Comparison of ENCODE assay signal across 12 cellular contexts in genomic region chr20:63859166-63859699, GRCh38. TPM values are rescaled to one million over a fixed set of nuclear protein-coding genes. Genes with fewer than 3 reads are reported as not detected.
A peak's percentile ranks its signal among the peaks of the same experiment; 100 is the strongest.
DNase-seq lines count a peak whose midpoint lies in the region; ATAC-seq, FAIRE-seq and TF ChIP-seq lines count a peak whose summit lies in the region.
"Had no signal": no experiment of that assay in that cellular context is flagged by ENCODE, and none has a peak within 500 bp of the region (broad histone marks: within the 10 kb centered on the region; RNA-seq: fewer than 3 reads in every experiment).

No MANE protein-coding gene starts in this region.

- DNase-seq in A673 (ENCODE audit: low spot score), result no peak
- DNase-seq in HL-60 (ENCODE audit: low read depth in 1 of 2, low spot score in 1 of 2), result no peak
- DNase-seq in dorsolateral prefrontal cortex, result no peak
- DNase-seq in neural crest cell (ENCODE audit: low read depth, low spot score), result no peak
- DNase-seq in substantia nigra (lab: John Stamatoyannopoulos, UW), result no peak
- DNase-seq in T-helper 2 cell treated with Interferon-gamma antibody and Interleukin-4, amounts not matched to agents 5 μg/mL and 100 μg/mL, for 36 hours (ENCODE audit: low spot score), result no peak
- no peak for DNase-seq in natural killer cell treated with Interleukin-12 subunit alpha and Interleukin-12 subunit beta and Interleukin-15 and Interleukin-18, amount 100 ng/mL, for 72 hours (ENCODE audit: low spot score)
- no peak for DNase-seq in urothelium cell line (ENCODE audit: low spot score)
- DNase-seq: head of caudate nucleus, NCI-H2227 treated with DMSO at 0.1 percent for 48 hours had no signal

- peaks cover 11% of the 10 kb centered on the region for H3K4me1 ChIP-seq in A673 (ENCODE audit: insufficient read depth, low read length, poor library complexity, severe bottlenecking)

- no peak for ATAC-seq in natural killer cell treated with Interleukin-12 subunit alpha and Interleukin-12 subunit beta and Interleukin-15 and Interleukin-18, amount 100 ng/mL, for 72 hours

- peak overlapping the region; percentile 81 for H3K27ac Mint-ChIP-seq in neural crest cell (ENCODE audit: unreplicated experiment)
- no peak overlapping the region for H3K27ac Mint-ChIP-seq in T-helper 2 cell treated with Interferon-gamma antibody and Interleukin-4, amounts not matched to agents 5 μg/mL and 100 μg/mL, for 36 hours
- no peak overlapping the region for H3K27ac Mint-ChIP-seq in natural killer cell treated with Interleukin-12 subunit alpha and Interleukin-12 subunit beta and Interleukin-15 and Interleukin-18, amount 100 ng/mL, for 72 hours

- no peak overlapping the region for H3K4me3 ChIP-seq in A673 (ENCODE audit: low read depth, low read length, poor library complexity, severe bottlenecking)
- H3K4me3 ChIP-seq in HL-60 (replicated peaks; ENCODE audit: insufficient read depth, low read length), result no peak overlapping the region
- H3K4me3 ChIP-seq in dorsolateral prefrontal cortex, result peak overlapping the region in 1 of 59 donors; percentile 7

- intact Hi-C loops in A673 (cut with micrococcal nuclease; ENCODE audit: unreplicated experiment) (no loop called here), dorsolateral prefrontal cortex (cut with DNase I) (no loop called here)

- POLR2A ChIA-PET in A673 (lab: Charles Lee; ENCODE audit: low non-redundant PET), result no interaction called here

- H3K27me3 ChIP-seq in A673 (replicated peaks; ENCODE audit: insufficient read depth, low read depth, low read length, poor library complexity) (no peaks in the 10 kb centered on the region), HL-60 (ENCODE audit: insufficient read depth, poor library complexity, severe bottlenecking) (no peaks in the 10 kb centered on the region), dorsolateral prefrontal cortex (peaks cover 0 to 22% (median 17%) of the 10 kb centered on the region in 45 donors)

- H3K4me1 Mint-ChIP-seq in neural crest cell, result peaks cover 44% of the 10 kb centered on the region
- peaks cover 11% of the 10 kb centered on the region for H3K4me1 Mint-ChIP-seq in T-helper 2 cell treated with Interferon-gamma antibody and Interleukin-4, amounts not matched to agents 5 μg/mL and 100 μg/mL, for 36 hours (ENCODE audit: low read depth)
- H3K4me1 Mint-ChIP-seq in natural killer cell treated with Interleukin-12 subunit alpha and Interleukin-12 subunit beta and Interleukin-15 and Interleukin-18, amount 100 ng/mL, for 72 hours (ENCODE audit: low read depth in 2 of 2), result peaks cover 23 to 24% of the 10 kb centered on the region in 2 donors

- no TSS peak for BruUV-seq in A673 (replicated peaks; lab: Mats Ljungman, UMichigan)

- peak overlapping the region; percentile 30 for H3K27ac ChIP-seq in A673 (ENCODE audit: low read depth, low read length, poor library complexity, severe bottlenecking)
- no peak overlapping the region for H3K27ac ChIP-seq in HL-60 (replicated peaks)
- H3K27ac ChIP-seq in dorsolateral prefrontal cortex, result peak overlapping the region in 38 of 59 donors; percentile 1 to 76 (median 42)
- H3K27ac ChIP-seq in substantia nigra (ENCODE audit: low read depth, low read length, poor library complexity, severe bottlenecking), result no peak overlapping the region
- H3K27ac ChIP-seq: C4-2B had no signal

- H3K9me3 Mint-ChIP-seq in neural crest cell, result no peaks in the 10 kb centered on the region
- no peaks in the 10 kb centered on the region for H3K9me3 Mint-ChIP-seq in T-helper 2 cell treated with Interferon-gamma antibody and Interleukin-4, amounts not matched to agents 5 μg/mL and 100 μg/mL, for 36 hours
- H3K9me3 Mint-ChIP-seq in natural killer cell treated with Interleukin-12 subunit alpha and Interleukin-12 subunit beta and Interleukin-15 and Interleukin-18, amount 100 ng/mL, for 72 hours, result no peaks in the 10 kb centered on the region

- H3K27me3 Mint-ChIP-seq in neural crest cell (ENCODE audit: low read depth), result peaks cover 2% of the 10 kb centered on the region
- H3K27me3 Mint-ChIP-seq in T-helper 2 cell treated with Interferon-gamma antibody and Interleukin-4, amounts not matched to agents 5 μg/mL and 100 μg/mL, for 36 hours (ENCODE audit: low read depth), result no peaks in the 10 kb centered on the region
- no peaks in the 10 kb centered on the region for H3K27me3 Mint-ChIP-seq in natural killer cell treated with Interleukin-12 subunit alpha and Interleukin-12 subunit beta and Interleukin-15 and Interleukin-18, amount 100 ng/mL, for 72 hours

- no peaks in the 10 kb centered on the region for H3K9me3 ChIP-seq in A673 (ENCODE audit: low read depth, low read length, poor library complexity, severe bottlenecking)

- FAIRE-seq in urothelium cell line (lab: Jason Lieb, UNC), result no peak

- CTCF ChIA-PET in A673 (lab: Charles Lee), result no interaction called here

- peaks cover 2% of the 10 kb centered on the region for H3K36me3 Mint-ChIP-seq in neural crest cell (ENCODE audit: low read depth)
- peaks cover 16% of the 10 kb centered on the region for H3K36me3 Mint-ChIP-seq in T-helper 2 cell treated with Interferon-gamma antibody and Interleukin-4, amounts not matched to agents 5 μg/mL and 100 μg/mL, for 36 hours (ENCODE audit: low read depth)
- H3K36me3 Mint-ChIP-seq in natural killer cell treated with Interleukin-12 subunit alpha and Interleukin-12 subunit beta and Interleukin-15 and Interleukin-18, amount 100 ng/mL, for 72 hours, result no peaks in the 10 kb centered on the region

- peak overlapping the region; percentile 80 for H3K4me3 Mint-ChIP-seq in neural crest cell
- H3K4me3 Mint-ChIP-seq in T-helper 2 cell treated with Interferon-gamma antibody and Interleukin-4, amounts not matched to agents 5 μg/mL and 100 μg/mL, for 36 hours, result no peak overlapping the region
- H3K4me3 Mint-ChIP-seq in natural killer cell treated with Interleukin-12 subunit alpha and Interleukin-12 subunit beta and Interleukin-15 and Interleukin-18, amount 100 ng/mL, for 72 hours, result no peak overlapping the region

- TF ChIP-seq CTCF in A673 (conservative IDR thresholded peaks at IDR 0.05; ENCODE audit: low read depth, low read length), result peak; percentile 9; the same call in 1 of the 2 replicates
- TF ChIP-seq CTCF in HL-60 (IDR thresholded peaks at IDR 0.05; ENCODE audit: insufficient read depth, low read length), result peak; percentile 1
- peak in 7 of 56 donors; percentile 0 to 26 (median 7) for TF ChIP-seq CTCF in dorsolateral prefrontal cortex (IDR thresholded peaks at IDR 0.05 in 54 of 56, conservative IDR thresholded peaks at IDR 0.05 in 2 of 56; ENCODE audit: low read depth in 1 of 56, partially characterized antibody in 56 of 56)
- no peak for TF ChIP-seq CTCF in neural crest cell (conservative IDR thresholded peaks at IDR 0.05)

- no peaks in the 10 kb centered on the region for H3K36me3 ChIP-seq in A673 (ENCODE audit: insufficient read depth, low read length, poor library complexity, severe bottlenecking)

RNA-seq across cellular contexts. Expression of gene ABHD16B, which starts 2.1 kb away (rescaled TPM):
- not detected in 2 replicates for total RNA-seq in A673 (2021)
- under 1 TPM in 1 of 120 experiments, not detected in 119; 0.35 TPM for total RNA-seq in dorsolateral prefrontal cortex
- not detected in 2 replicates for total RNA-seq in neural crest cell
- total RNA-seq in natural killer cell treated with Interleukin-12 subunit alpha and Interleukin-12 subunit beta and Interleukin-15 and Interleukin-18, amount 100 ng/mL, for 72 hours, result not detected
- total RNA-seq: RPMI7951 had no signal

RNA-seq across cellular contexts. Expression of gene TPD52L2, which starts 5.8 kb away (rescaled TPM):
- total RNA-seq in A673 (2021), result 80.1 and 89.9 TPM in 2 replicates
- 100 to 1,000 TPM in 4 of 120 experiments, 10 to 100 TPM in 116; 61.5 to 125 (median 76.3) TPM for total RNA-seq in dorsolateral prefrontal cortex
- 57.4 and 58.2 TPM in 2 replicates for total RNA-seq in neural crest cell
- 10 to 100 TPM; 48.8 to 60.0 TPM for total RNA-seq in natural killer cell treated with Interleukin-12 subunit alpha and Interleukin-12 subunit beta and Interleukin-15 and Interleukin-18, amount 100 ng/mL, for 72 hours

RNA-seq across cellular contexts. Expression of gene ZBTB46, which starts 28.2 kb away (rescaled TPM):
- total RNA-seq in A673 (2021) (0.96 and 1.1 TPM in 2 replicates), dorsolateral prefrontal cortex (10 to 100 TPM in 114 of 120 experiments, 1 to 10 TPM in 6; 7.8 to 28.3 (median 16.0) TPM), neural crest cell (23.7 and 23.8 TPM in 2 replicates)
- 1 to 10 TPM in 1 of 2 donors, under 1 TPM in 1; 0.25 to 1.2 TPM for total RNA-seq in natural killer cell treated with Interleukin-12 subunit alpha and Interleukin-12 subunit beta and Interleukin-15 and Interleukin-18, amount 100 ng/mL, for 72 hours

RNA-seq across cellular contexts. Expression of gene DNAJC5, which starts 35.7 kb away (rescaled TPM):
- total RNA-seq in A673 (2021) (43.6 and 44.9 TPM in 2 replicates), dorsolateral prefrontal cortex (100 to 1,000 TPM in 117 of 120 experiments, 10 to 100 TPM in 3; 69.5 to 175 (median 137) TPM), neural crest cell (46.9 and 47.3 TPM in 2 replicates)
- total RNA-seq in natural killer cell treated with Interleukin-12 subunit alpha and Interleukin-12 subunit beta and Interleukin-15 and Interleukin-18, amount 100 ng/mL, for 72 hours, result 10 to 100 TPM; 67.6 to 89.1 TPM

Comparison
In these comparisons a context has a peak if more than half of its experiments do, and no peak if none do; other contexts are left out.
1. H3K27ac ChIP-seq: peak in A673 (single experiment) and dorsolateral prefrontal cortex (38 of 59); none in HL-60 (single experiment) and substantia nigra (single experiment).